In the genomic region with DNA sequence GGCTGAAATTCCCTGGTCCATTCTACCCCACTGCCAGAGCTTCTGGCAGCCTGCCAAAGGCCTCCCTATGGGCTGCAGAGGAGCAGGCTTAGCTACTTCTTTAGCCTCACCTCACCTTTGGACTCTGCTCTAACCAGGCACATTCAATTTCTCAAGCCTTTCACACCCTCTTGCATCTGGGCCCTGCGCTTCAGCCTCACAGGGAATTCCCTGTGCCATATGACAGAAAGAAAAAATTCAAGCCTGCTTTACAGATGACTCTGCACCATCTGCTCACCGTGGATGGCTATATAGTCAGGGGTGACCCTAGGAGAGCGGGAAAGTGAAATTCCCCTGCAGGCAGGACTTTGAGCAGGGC, we compare ENCODE assay signal across 8 cellular contexts.
A peak's percentile ranks its signal among the peaks of the same experiment; 100 is the strongest.
DNase-seq lines count a peak whose midpoint lies in the region; ATAC-seq lines count a peak whose summit lies in the region.

No MANE protein-coding gene starts in this region.

- peaks cover 27% of the 10 kb centered on the region for H3K4me1 Mint-ChIP-seq in activated T-cell treated with anti-CD3 and anti-CD28 coated beads, Interleukin-2, amount 50 U/mL, for 24 hours (ENCODE audit: low read depth)
- peaks cover 7% of the 10 kb centered on the region for H3K4me1 Mint-ChIP-seq in activated T-cell treated with anti-CD3 and anti-CD28 coated beads, Interleukin-2, amount 50 U/mL, for 4 hours (ENCODE audit: low read depth)
- peaks cover 21% of the 10 kb centered on the region for H3K4me1 Mint-ChIP-seq in dendritic cell treated with granulocyte-macrophage colony-stimulating factor and Interleukin-4, amounts not matched to agents 40 ng/mL and 50 ng/mL, for 4 days (ENCODE audit: low read depth)

- H3K36me3 Mint-ChIP-seq in activated T-cell treated with anti-CD3 and anti-CD28 coated beads, Interleukin-2, amount 50 U/mL, for 24 hours (ENCODE audit: low read depth) = peaks cover 11% of the 10 kb centered on the region
- H3K36me3 Mint-ChIP-seq in activated T-cell treated with anti-CD3 and anti-CD28 coated beads, Interleukin-2, amount 50 U/mL, for 4 hours (ENCODE audit: insufficient read depth) = peaks cover 5% of the 10 kb centered on the region
- peaks cover 6% of the 10 kb centered on the region for H3K36me3 Mint-ChIP-seq in dendritic cell treated with granulocyte-macrophage colony-stimulating factor and Interleukin-4, amounts not matched to agents 40 ng/mL and 50 ng/mL, for 4 days (ENCODE audit: low read depth)

- H3K9me3 ChIP-seq in stomach smooth muscle (ENCODE audit: control insufficient read depth in 2 of 2, low read length in 2 of 2) = peaks cover 0 to 10% of the 10 kb centered on the region in 2 donors

- no peak for DNase-seq in activated T-cell treated with anti-CD3 and anti-CD28 coated beads, Interleukin-2, amount 50 U/mL, for 24 hours
- DNase-seq in activated T-cell treated with anti-CD3 and anti-CD28 coated beads, Interleukin-2, amount 50 U/mL, for 4 hours = no peak
- DNase-seq in HUDEP-2 (lab: John Stamatoyannopoulos, UW; ENCODE audit: unreplicated experiment in 76 of 76) (no peak), T1000 (lab: John Stamatoyannopoulos, UW) (no peak)
- no peak for DNase-seq in activated naive CD4-positive, alpha-beta T cell treated with anti-CD3 and anti-CD28 coated beads, Interleukin-2, amount 50 U/mL, for 16 hours

- no peak for ATAC-seq in activated T-cell treated with anti-CD3 and anti-CD28 coated beads, Interleukin-2, amount 50 U/mL, for 4 hours
- ATAC-seq in HG03558 (IDR thresholded peaks at IDR 0.05; ENCODE audit: extremely low read depth, unreplicated experiment) = peak; percentile 46

- H3K4me3 Mint-ChIP-seq in activated T-cell treated with anti-CD3 and anti-CD28 coated beads, Interleukin-2, amount 50 U/mL, for 24 hours = no peak overlapping the region
- no peak overlapping the region for H3K4me3 Mint-ChIP-seq in activated T-cell treated with anti-CD3 and anti-CD28 coated beads, Interleukin-2, amount 50 U/mL, for 4 hours
- no peak overlapping the region for H3K4me3 Mint-ChIP-seq in dendritic cell treated with granulocyte-macrophage colony-stimulating factor and Interleukin-4, amounts not matched to agents 40 ng/mL and 50 ng/mL, for 4 days

- peaks cover 3% of the 10 kb centered on the region for H3K27me3 Mint-ChIP-seq in activated T-cell treated with anti-CD3 and anti-CD28 coated beads, Interleukin-2, amount 50 U/mL, for 24 hours
- H3K27me3 Mint-ChIP-seq in activated T-cell treated with anti-CD3 and anti-CD28 coated beads, Interleukin-2, amount 50 U/mL, for 4 hours (ENCODE audit: low read depth) = peaks cover 12% of the 10 kb centered on the region
- H3K27me3 Mint-ChIP-seq in dendritic cell treated with granulocyte-macrophage colony-stimulating factor and Interleukin-4, amounts not matched to agents 40 ng/mL and 50 ng/mL, for 4 days = peaks cover 40% of the 10 kb centered on the region

- H3K4me1 ChIP-seq in stomach smooth muscle (ENCODE audit: control insufficient read depth, insufficient read depth, low read length) = peaks cover 30% of the 10 kb centered on the region

- H3K9me3 Mint-ChIP-seq in activated T-cell treated with anti-CD3 and anti-CD28 coated beads, Interleukin-2, amount 50 U/mL, for 24 hours = peaks cover 21% of the 10 kb centered on the region
- H3K9me3 Mint-ChIP-seq in activated T-cell treated with anti-CD3 and anti-CD28 coated beads, Interleukin-2, amount 50 U/mL, for 4 hours = peaks cover 20% of the 10 kb centered on the region
- peaks cover 39% of the 10 kb centered on the region for H3K9me3 Mint-ChIP-seq in dendritic cell treated with granulocyte-macrophage colony-stimulating factor and Interleukin-4, amounts not matched to agents 40 ng/mL and 50 ng/mL, for 4 days

- peaks cover 3 to 9% of the 10 kb centered on the region in 2 donors for H3K36me3 ChIP-seq in stomach smooth muscle (ENCODE audit: control insufficient read depth in 2 of 2, insufficient read depth in 2 of 2, low read length in 2 of 2)

- intact Hi-C loops in dendritic cell treated with granulocyte-macrophage colony-stimulating factor and Interleukin-4, amounts not matched to agents 40 ng/mL and 50 ng/mL, for 4 days (cut with micrococcal nuclease) = no loop called here

- no peak overlapping the region for H3K9ac ChIP-seq in stomach smooth muscle (ENCODE audit: low read length in 2 of 2)

- H3K4me3 ChIP-seq in stomach smooth muscle (ENCODE audit: low read length in 2 of 2) = no peak overlapping the region

- H3K27ac ChIP-seq in stomach smooth muscle (ENCODE audit: low read length) = peak overlapping the region; percentile 37

- peak overlapping the region; percentile 20 for H3K27ac Mint-ChIP-seq in activated T-cell treated with anti-CD3 and anti-CD28 coated beads, Interleukin-2, amount 50 U/mL, for 24 hours
- peak overlapping the region; percentile 35 for H3K27ac Mint-ChIP-seq in dendritic cell treated with granulocyte-macrophage colony-stimulating factor and Interleukin-4, amounts not matched to agents 40 ng/mL and 50 ng/mL, for 4 days

- no peaks in the 10 kb centered on the region for H3K27me3 ChIP-seq in stomach smooth muscle (ENCODE audit: control insufficient read depth in 1 of 2, insufficient read depth in 2 of 2, low read length in 2 of 2)
